11 cellular contexts compared by ENCODE assay signal in the genomic region with DNA sequence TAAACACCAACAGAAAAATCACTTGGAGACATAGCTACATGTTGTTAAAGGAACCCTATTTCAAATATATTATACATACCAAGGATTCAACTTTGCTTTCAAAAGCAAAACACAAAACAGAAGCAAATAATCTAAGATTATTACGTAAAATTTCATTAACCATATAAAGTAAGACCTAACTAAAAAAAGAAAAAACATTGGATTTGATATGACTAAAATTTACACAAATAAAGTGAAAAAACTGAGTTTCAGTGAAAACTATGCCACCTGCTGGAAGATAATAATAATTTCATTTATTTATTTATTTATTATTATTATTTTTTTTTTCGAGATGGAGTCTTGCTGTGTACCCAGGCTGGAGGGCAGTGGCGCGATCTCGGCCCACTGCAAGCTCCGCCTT. TPM values are rescaled to one million over a fixed set of nuclear protein-coding genes. Genes with fewer than 3 reads are reported as not detected.
DNase-seq lines count a peak whose midpoint lies in the region; FAIRE-seq and TF ChIP-seq lines count a peak whose summit lies in the region.
"Had no signal": no experiment of that assay in that cellular context is flagged by ENCODE, and none has a peak within 500 bp of the region (broad histone marks: within the 10 kb centered on the region; RNA-seq: fewer than 3 reads in every experiment).

No MANE protein-coding gene starts in this region.

- H3K9me3 Mint-ChIP-seq in CD14-positive monocyte (peaks cover 0 to 2% (median 0%) of the 10 kb centered on the region in 7 donors), nephron (no peaks in the 10 kb centered on the region)

- H3K9me3 ChIP-seq in spleen = no peaks in the 10 kb centered on the region
- H3K9me3 ChIP-seq: tibial nerve had no signal

- intact Hi-C loops in CD14-positive monocyte (cut with micrococcal nuclease) = no loop called here
- intact Hi-C loops in spleen (cut with DNase I; ENCODE audit: low total_unique reads) = no loop called here

- FAIRE-seq in H54 (lab: Jason Lieb, UNC) = no peak

- H3K27me3 Mint-ChIP-seq in CD14-positive monocyte (ENCODE audit: low read depth in 3 of 3) (no peaks in the 10 kb centered on the region), nephron (ENCODE audit: low read depth) (no peaks in the 10 kb centered on the region)

- no peak overlapping the region for H3K27ac ChIP-seq in spleen
- H3K27ac ChIP-seq: tibial nerve had no signal

- no peak for DNase-seq in CD14-positive monocyte (ENCODE audit: low spot score)
- DNase-seq in Kasumi-1 (lab: John Stamatoyannopoulos, UW) = peak; percentile 8
- peak; percentile 39 for DNase-seq in dermis blood vessel endothelial cell
- no peak for DNase-seq in H54 (ENCODE audit: insufficient read length, low spot score)
- DNase-seq in hippocampal formation (lab: John Stamatoyannopoulos, UW) = no peak
- no peak for DNase-seq in spleen
- DNase-seq: GF-D8, MV-4-11, T1000 had no signal

- TF ChIP-seq CTCF in CD14-positive monocyte (IDR thresholded peaks at IDR 0.05) (peak; percentile 80), nephron (IDR thresholded peaks at IDR 0.05; ENCODE audit: unreplicated experiment in 3 of 3) (peak; percentile 32 to 52 (median 41)), spleen (IDR thresholded peaks at IDR 0.05 in 8 of 11, conservative IDR thresholded peaks at IDR 0.05 in 3 of 11) (peak in 3 of 11 experiments; percentile 18 to 31 (median 20))

- no peak for TF ChIP-seq POLR2A in H54 (IDR thresholded peaks at IDR 0.05; ENCODE audit: low read depth, low read length)
- TF ChIP-seq POLR2A in spleen (IDR thresholded peaks at IDR 0.05) = no peak

- H3K4me3 Mint-ChIP-seq in CD14-positive monocyte = no peak overlapping the region
- H3K4me3 Mint-ChIP-seq in nephron = no peak overlapping the region

- H3K27me3 ChIP-seq in spleen (replicated peaks in 1 of 7) = no peaks in the 10 kb centered on the region
- H3K27me3 ChIP-seq: tibial nerve had no signal

- H3K4me3 ChIP-seq in spleen = no peak overlapping the region
- H3K4me3 ChIP-seq: tibial nerve had no signal

- no peaks in the 10 kb centered on the region for H3K4me1 ChIP-seq in spleen
- H3K4me1 ChIP-seq: tibial nerve had no signal

- H3K36me3 ChIP-seq in spleen = peaks cover 0 to 28% (median 0%) of the 10 kb centered on the region in 6 donors

- 78 to 91% (median 83%) methylated on average over 6 of the region's 6 CpGs for WGBS in spleen, 5 donors

- H3K36me3 Mint-ChIP-seq in CD14-positive monocyte (peaks cover 17 to 36% of the 10 kb centered on the region in 2 donors), nephron (ENCODE audit: low read depth) (peaks cover 27% of the 10 kb centered on the region)

- no peak overlapping the region for H3K27ac Mint-ChIP-seq in CD14-positive monocyte
- no peak overlapping the region for H3K27ac Mint-ChIP-seq in nephron

- no peaks in the 10 kb centered on the region for H3K4me1 Mint-ChIP-seq in CD14-positive monocyte
- no peaks in the 10 kb centered on the region for H3K4me1 Mint-ChIP-seq in nephron

RNA-seq across cellular contexts. Expression of gene WDHD1, which starts 45.2 kb away (rescaled TPM):
- polyA plus RNA-seq in CD14-positive monocyte (under 1 TPM; 0.30 to 0.37 TPM), spleen (1 to 10 TPM; 1.4 to 2.9 (median 2.3) TPM)
- total RNA-seq in dermis blood vessel endothelial cell (8.3 and 16.7 TPM in 2 replicates), spleen (1 to 10 TPM; 2.8 to 6.3 (median 5.3) TPM)

RNA-seq across cellular contexts. Expression of gene SOCS4, which starts 45.3 kb away (rescaled TPM):
- polyA plus RNA-seq in CD14-positive monocyte = 1 to 10 TPM; 2.5 to 3.0 TPM
- 21.4 and 25.5 TPM in 2 replicates for total RNA-seq in dermis blood vessel endothelial cell
- 10 to 100 TPM; 20.0 to 26.3 (median 23.8) TPM for total RNA-seq in spleen
- polyA plus RNA-seq in spleen = 1 to 10 TPM; 6.4 to 9.3 (median 7.7) TPM

Comparison
In these comparisons a context has a peak if more than half of its experiments do, and no peak if none do; other contexts are left out.
1. DNase-seq: peak in Kasumi-1 (2 of 2) and dermis blood vessel endothelial cell (single experiment); none in CD14-positive monocyte (single experiment), H54 (single experiment), hippocampal formation (0 of 2) and spleen (single experiment).